ENCODE assay signal across 20 cellular contexts in genomic region chr2:17475285-17475684, GRCh38. TPM values are rescaled to one million over a fixed set of nuclear protein-coding genes. Genes with fewer than 3 reads are reported as not detected.
A peak's percentile ranks its signal among the peaks of the same experiment; 100 is the strongest.
DNase-seq lines count a peak whose midpoint lies in the region; FAIRE-seq and TF ChIP-seq lines count a peak whose summit lies in the region.
"Had no signal": no experiment of that assay in that cellular context is flagged by ENCODE, and none has a peak within 500 bp of the region (broad histone marks: within the 10 kb centered on the region; RNA-seq: fewer than 3 reads in every experiment).

No MANE protein-coding gene starts in this region.

- no peak overlapping the region for H3K27ac ChIP-seq in ovary
- no peak overlapping the region for H3K27ac ChIP-seq in CD4-positive, alpha-beta memory T cell (ENCODE audit: low read depth, low read length)
- H3K27ac ChIP-seq: BLaER1 treated with 17β-estradiol and CSF1 and Interleukin-3, amounts not matched to agents 10 nM and 100 nM had no signal

- H3K36me3 Mint-ChIP-seq in CD4-positive, alpha-beta memory T cell = no peaks in the 10 kb centered on the region

- no peak for TF ChIP-seq POLR2A in ovary (IDR thresholded peaks at IDR 0.05)

- TF ChIP-seq CTCF in bronchial epithelial cell (IDR thresholded peaks at IDR 0.05; ENCODE audit: insufficient read depth, low read length, severe bottlenecking) = no peak
- TF ChIP-seq CTCF in ovary (IDR thresholded peaks at IDR 0.05) = no peak

- no peaks in the 10 kb centered on the region for H3K27me3 Mint-ChIP-seq in CD4-positive, alpha-beta memory T cell

- no peak for TF ChIP-seq EP300 in ovary (IDR thresholded peaks at IDR 0.05)

- POLR2A ChIA-PET in CD4-positive, alpha-beta memory T cell (lab: Charles Lee; ENCODE audit: partially characterized antibody) = no interaction called here

- no peak overlapping the region for H3K27ac Mint-ChIP-seq in CD4-positive, alpha-beta memory T cell

- H3K4me3 ChIP-seq in bronchial epithelial cell (ENCODE audit: low read depth, low read length) (no peak overlapping the region), ovary (no peak overlapping the region)
- H3K4me3 ChIP-seq in CD4-positive, alpha-beta memory T cell (ENCODE audit: low read length in 2 of 2) = no peak overlapping the region
- H3K4me3 ChIP-seq: BLaER1 treated with 17β-estradiol and CSF1 and Interleukin-3, amounts not matched to agents 10 nM and 100 nM; MG63 had no signal

- H3K9me3 ChIP-seq in ovary = no peaks in the 10 kb centered on the region
- H3K9me3 ChIP-seq in CD4-positive, alpha-beta memory T cell (ENCODE audit: control insufficient read depth in 1 of 2, low read length in 2 of 2) = no peaks in the 10 kb centered on the region

- H3K27me3 ChIP-seq in bronchial epithelial cell (ENCODE audit: control insufficient read depth, insufficient read depth, low read length) = no peaks in the 10 kb centered on the region
- no peaks in the 10 kb centered on the region for H3K27me3 ChIP-seq in ovary
- no peaks in the 10 kb centered on the region for H3K27me3 ChIP-seq in CD4-positive, alpha-beta memory T cell (ENCODE audit: insufficient read depth, low read length)
- H3K27me3 ChIP-seq: BLaER1 treated with 17β-estradiol and CSF1 and Interleukin-3, amounts not matched to agents 10 nM and 100 nM; MG63 had no signal

- CTCF ChIA-PET in CD4-positive, alpha-beta memory T cell (lab: Charles Lee; ENCODE audit: partially characterized antibody) = no interaction called here

- H3K4me1 Mint-ChIP-seq in CD4-positive, alpha-beta memory T cell = no peaks in the 10 kb centered on the region

- H3K9me3 Mint-ChIP-seq in CD4-positive, alpha-beta memory T cell = peaks cover 2 to 11% (median 7%) of the 10 kb centered on the region in 8 donors

- 80 to 84% (median 83%) methylated on average over 1 of the region's 1 CpG for WGBS in ovary, 3 donors

- intact Hi-C loops in ovary (cut with DNase I) = no loop called here
- intact Hi-C loops in CD4-positive, alpha-beta memory T cell (cut with micrococcal nuclease) = no loop called here

- no peak for FAIRE-seq in bronchial epithelial cell (lab: Jason Lieb, UNC)
- FAIRE-seq: GM18507 had no signal

- no peaks in the 10 kb centered on the region for H3K4me1 ChIP-seq in ovary (ENCODE audit: insufficient read depth)
- H3K4me1 ChIP-seq in CD4-positive, alpha-beta memory T cell (ENCODE audit: insufficient read depth, low read length) = no peaks in the 10 kb centered on the region

- DNase-seq in SIG-M5 treated with dmso at 0.1 percent for 504 hours (lab: John Stamatoyannopoulos, UW; ENCODE audit: unreplicated experiment) (peak; percentile 3), SIG-M5 (lab: John Stamatoyannopoulos, UW) (no peak), NCI-H226 (peak; percentile 37), bronchial epithelial cell (ENCODE audit: low read depth) (peak; percentile 88), ovary (no peak), NCI-H1436 treated with DMSO at 0.1 percent for 48 hours (lab: John Stamatoyannopoulos, UW) (no peak)
- no peak for DNase-seq in activated CD4-positive, alpha-beta T cell treated with anti-CD3 and anti-CD28 coated beads, Interleukin-2, amount 50 U/mL, for 1 hour
- no peak for DNase-seq in CD4-positive, alpha-beta memory T cell
- DNase-seq: 8988T, COR-L47, DMS153, KG1, MG63, NCI-H1417 treated with DMSO at 0.1 percent for 48 hours, NCI-H2029 treated with DMSO at 0.1 percent for 48 hours, NCI-H510A treated with DMSO at 0.1 percent for 48 hours, RPMI8226 had no signal

- H3K4me3 Mint-ChIP-seq in CD4-positive, alpha-beta memory T cell = no peak overlapping the region

- H3K36me3 ChIP-seq in bronchial epithelial cell (ENCODE audit: control insufficient read depth, insufficient read depth, low read length) (no peaks in the 10 kb centered on the region), ovary (no peaks in the 10 kb centered on the region)
- H3K36me3 ChIP-seq in CD4-positive, alpha-beta memory T cell (ENCODE audit: insufficient read depth, low read length) = no peaks in the 10 kb centered on the region
- H3K36me3 ChIP-seq: BLaER1 treated with 17β-estradiol and CSF1 and Interleukin-3, amounts not matched to agents 10 nM and 100 nM; MG63 had no signal

RNA-seq across cellular contexts. Expression of gene RAD51AP2, which starts 43.0 kb away (rescaled TPM):
- total RNA-seq in bronchial epithelial cell (0.13 TPM in 1 of 2 replicates, not detected in the other), ovary (under 1 TPM; 0.05 to 0.24 (median 0.10) TPM)
- under 1 TPM; 0.02 to 0.05 TPM for polyA plus RNA-seq in ovary
- total RNA-seq in CD4-positive, alpha-beta memory T cell = not detected
- polyA plus RNA-seq in CD4-positive, alpha-beta memory T cell = not detected
- total RNA-seq: T-helper 1 cell treated with Interleukin-12 subunit alpha and Interleukin-12 subunit beta and Interleukin-4 antibody, amounts not matched to agents 30 ng/mL and 1 ng/mL, for 36 hours had no signal

Comparison
In these comparisons a context has a peak if more than half of its experiments do, and no peak if none do; other contexts are left out.
1. DNase-seq: peak in SIG-M5 treated with dmso at 0.1 percent for 504 hours (single experiment), NCI-H226 (single experiment) and bronchial epithelial cell (single experiment); none in SIG-M5 (single experiment), ovary (0 of 5), activated CD4-positive, alpha-beta T cell treated with anti-CD3 and anti-CD28 coated beads, Interleukin-2, amount 50 U/mL, for 1 hour (single experiment), CD4-positive, alpha-beta memory T cell (0 of 5) and NCI-H1436 treated with DMSO at 0.1 percent for 48 hours (single experiment).